Comparison of ENCODE assay signal across 16 cellular contexts in the genomic region with DNA sequence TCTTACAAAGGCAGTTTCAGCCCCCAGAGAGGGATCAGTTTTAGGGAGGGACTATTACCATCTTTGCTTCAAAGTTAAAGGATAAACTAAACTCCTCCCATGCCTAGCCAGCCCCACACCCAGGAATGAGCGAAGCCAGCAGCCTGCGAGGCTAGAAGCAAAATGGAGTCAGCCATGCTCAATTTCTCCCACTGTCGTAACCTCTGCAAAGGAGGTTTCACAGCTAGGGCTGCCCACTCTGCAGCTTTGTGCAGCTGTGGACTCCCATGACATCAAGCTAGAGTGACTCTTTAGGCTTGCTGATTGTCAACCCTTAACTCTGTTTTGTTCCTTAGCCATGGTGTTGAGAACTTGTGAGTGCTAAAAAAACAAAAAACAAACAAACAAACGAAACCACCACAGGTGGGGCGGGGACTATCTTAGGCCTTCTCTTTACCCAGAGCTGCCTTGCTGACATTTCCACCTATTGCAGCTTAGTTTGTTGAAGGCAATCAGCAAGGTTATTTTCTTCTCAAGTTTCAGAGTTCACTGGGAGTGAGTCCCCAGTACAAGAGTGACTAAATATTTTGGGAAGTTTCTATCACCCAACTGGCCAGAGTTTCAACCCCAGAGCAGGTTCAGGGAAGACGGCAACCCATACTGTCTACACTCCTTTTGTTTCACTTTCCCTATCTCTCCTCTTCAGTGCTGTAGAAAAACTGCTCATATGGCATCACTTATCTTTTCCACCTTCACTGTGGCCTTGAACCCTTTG.
A peak's percentile ranks its signal among the peaks of the same experiment; 100 is the strongest.
DNase-seq lines count a peak whose midpoint lies in the region; ATAC-seq and TF ChIP-seq lines count a peak whose summit lies in the region.
"Had no signal": no experiment of that assay in that cellular context is flagged by ENCODE, and none has a peak within 500 bp of the region (broad histone marks: within the 10 kb centered on the region; RNA-seq: fewer than 3 reads in every experiment).

No MANE protein-coding gene starts in this region.

- peaks cover 18% of the 10 kb centered on the region for H3K4me1 Mint-ChIP-seq in osteocyte (ENCODE audit: unreplicated experiment)
- H3K4me1 Mint-ChIP-seq in stimulated activated naive CD8-positive, alpha-beta T cell treated with anti-CD3 and anti-CD28 coated beads, Interleukin-15, amount 100 ng/mL, for 72 hours = no peaks in the 10 kb centered on the region
- H3K4me1 Mint-ChIP-seq: naive thymus-derived CD4-positive, alpha-beta T cell had no signal

- H3K9me3 Mint-ChIP-seq in osteocyte (ENCODE audit: unreplicated experiment) = no peaks in the 10 kb centered on the region
- H3K9me3 Mint-ChIP-seq in stimulated activated naive CD8-positive, alpha-beta T cell treated with anti-CD3 and anti-CD28 coated beads, Interleukin-15, amount 100 ng/mL, for 72 hours = no peaks in the 10 kb centered on the region
- H3K9me3 Mint-ChIP-seq: CD4-positive, alpha-beta T cell had no signal

- peak; percentile 9 for DNase-seq in DMS79 treated with DMSO at 0.1 percent for 48 hours (lab: John Stamatoyannopoulos, UW)
- no peak for DNase-seq in DMS79 (lab: John Stamatoyannopoulos, UW)
- peak; percentile 9 for DNase-seq in HT1080 (ENCODE audit: low read depth)
- peak; percentile 36 for DNase-seq in choroid plexus epithelial cell (ENCODE audit: low read depth)
- DNase-seq in osteocyte (ENCODE audit: extremely low spot score, unreplicated experiment) = no peak
- DNase-seq in HPDE6-E6E7 (ENCODE audit: extremely low spot score) = no peak
- no peak for DNase-seq in stimulated activated naive CD8-positive, alpha-beta T cell treated with anti-CD3 and anti-CD28 coated beads, Interleukin-15, amount 100 ng/mL, for 72 hours
- DNase-seq in dermis blood vessel endothelial cell = no peak
- DNase-seq: activated gamma-delta T cell; CD4-positive, alpha-beta T cell; GOT3; MG63; naive thymus-derived CD4-positive, alpha-beta T cell; NCI-H2081 treated with DMSO at 0.1 percent for 48 hours; SIG-M5; stimulated activated CD4-positive, alpha-beta T cell treated with anti-CD3 and anti-CD28 coated beads, Interleukin-2, amount 100 ng/mL, for 48 hours had no signal

- H3K27me3 Mint-ChIP-seq in osteocyte (ENCODE audit: unreplicated experiment) = no peaks in the 10 kb centered on the region
- no peaks in the 10 kb centered on the region for H3K27me3 Mint-ChIP-seq in stimulated activated naive CD8-positive, alpha-beta T cell treated with anti-CD3 and anti-CD28 coated beads, Interleukin-15, amount 100 ng/mL, for 72 hours
- H3K27me3 Mint-ChIP-seq: CD4-positive, alpha-beta T cell; naive thymus-derived CD4-positive, alpha-beta T cell had no signal

- peak overlapping the region; percentile 30 for H3K4me3 ChIP-seq in choroid plexus epithelial cell (ENCODE audit: low read depth, low read length)
- H3K4me3 ChIP-seq: MG63 had no signal

- peak overlapping the region; percentile 57 for H3K27ac Mint-ChIP-seq in osteocyte (ENCODE audit: unreplicated experiment)
- no peak overlapping the region for H3K27ac Mint-ChIP-seq in stimulated activated naive CD8-positive, alpha-beta T cell treated with anti-CD3 and anti-CD28 coated beads, Interleukin-15, amount 100 ng/mL, for 72 hours
- H3K27ac Mint-ChIP-seq: CD4-positive, alpha-beta T cell; naive thymus-derived CD4-positive, alpha-beta T cell had no signal

- peak overlapping the region; percentile 30 for H3K4me3 Mint-ChIP-seq in osteocyte (ENCODE audit: unreplicated experiment)
- H3K4me3 Mint-ChIP-seq in stimulated activated naive CD8-positive, alpha-beta T cell treated with anti-CD3 and anti-CD28 coated beads, Interleukin-15, amount 100 ng/mL, for 72 hours = no peak overlapping the region
- H3K4me3 Mint-ChIP-seq: CD4-positive, alpha-beta T cell; naive thymus-derived CD4-positive, alpha-beta T cell had no signal

- ATAC-seq in stimulated activated naive CD8-positive, alpha-beta T cell treated with anti-CD3 and anti-CD28 coated beads, Interleukin-15, amount 100 ng/mL, for 72 hours = no peak
- ATAC-seq: naive thymus-derived CD4-positive, alpha-beta T cell had no signal

- TF ChIP-seq CTCF in choroid plexus epithelial cell (conservative IDR thresholded peaks at IDR 0.05; ENCODE audit: low read depth, low read length) = no peak
- no peak for TF ChIP-seq CTCF in osteocyte (IDR thresholded peaks at IDR 0.05)

- no peaks in the 10 kb centered on the region for H3K36me3 Mint-ChIP-seq in osteocyte (ENCODE audit: unreplicated experiment)
- H3K36me3 Mint-ChIP-seq: naive thymus-derived CD4-positive, alpha-beta T cell had no signal

Comparison
In these comparisons a context has a peak if more than half of its experiments do, and no peak if none do; other contexts are left out.
1. DNase-seq: peak in DMS79 treated with DMSO at 0.1 percent for 48 hours (single experiment), HT1080 (single experiment) and choroid plexus epithelial cell (single experiment); none in DMS79 (single experiment), osteocyte (single experiment), HPDE6-E6E7 (single experiment), stimulated activated naive CD8-positive, alpha-beta T cell treated with anti-CD3 and anti-CD28 coated beads, Interleukin-15, amount 100 ng/mL, for 72 hours (0 of 2) and dermis blood vessel endothelial cell (single experiment).